In the genomic region with DNA sequence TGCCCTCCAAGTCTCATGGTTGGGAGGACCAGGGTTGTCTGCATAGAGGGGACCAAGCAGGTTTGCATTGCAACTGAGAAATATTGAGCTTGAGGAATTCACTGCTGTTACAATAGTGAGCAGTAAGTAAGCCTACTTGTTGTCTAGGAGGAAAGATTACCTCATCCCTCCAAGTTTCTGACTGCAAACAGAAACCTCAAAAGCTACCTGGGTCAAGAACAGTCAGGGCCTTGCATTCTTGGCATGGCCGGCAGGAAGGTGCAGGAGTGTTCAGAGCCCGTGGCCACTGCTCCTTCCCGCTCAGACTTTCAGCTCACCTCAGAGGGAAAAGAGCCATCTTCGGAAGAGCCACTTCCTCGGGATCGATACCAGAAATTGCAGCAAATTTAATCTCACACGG, we compare ENCODE assay signal across 15 cellular contexts. TPM values are rescaled to one million over a fixed set of nuclear protein-coding genes. Genes with fewer than 3 reads are reported as not detected.
DNase-seq lines count a peak whose midpoint lies in the region; ATAC-seq and TF ChIP-seq lines count a peak whose summit lies in the region.
"Had no signal": no experiment of that assay in that cellular context is flagged by ENCODE, and none has a peak within 500 bp of the region (broad histone marks: within the 10 kb centered on the region; RNA-seq: fewer than 3 reads in every experiment).

No MANE protein-coding gene starts in this region.

- no peak overlapping the region for H3K4me3 Mint-ChIP-seq in stimulated activated memory B cell treated with anti-CD40 and anti-IgM and Interleukin-4, amounts not matched to agents 10 μg/mL and 1 μg/mL and 100 μg/mL, for 72 hours
- H3K4me3 Mint-ChIP-seq: CD8-positive, alpha-beta memory T cell; HFFc6 had no signal

- no peaks in the 10 kb centered on the region for H3K27me3 Mint-ChIP-seq in stimulated activated memory B cell treated with anti-CD40 and anti-IgM and Interleukin-4, amounts not matched to agents 10 μg/mL and 1 μg/mL and 100 μg/mL, for 72 hours

- H3K4me3 ChIP-seq in breast epithelium = no peak overlapping the region
- no peak overlapping the region for H3K4me3 ChIP-seq in fibroblast of the aortic adventitia (ENCODE audit: low read depth, low read length)
- H3K4me3 ChIP-seq: BLaER1 had no signal

- no peaks in the 10 kb centered on the region for H3K4me1 Mint-ChIP-seq in stimulated activated memory B cell treated with anti-CD40 and anti-IgM and Interleukin-4, amounts not matched to agents 10 μg/mL and 1 μg/mL and 100 μg/mL, for 72 hours
- H3K4me1 Mint-ChIP-seq: CD8-positive, alpha-beta memory T cell had no signal

- DNase-seq in T47D (ENCODE audit: low read depth in 1 of 2, low spot score in 1 of 2) (peak; percentile 10 to 30), breast epithelium (ENCODE audit: low spot score in 2 of 2) (no peak), fibroblast of the aortic adventitia (ENCODE audit: low read depth) (peak; percentile 19), renal cortical epithelial cell (ENCODE audit: low read depth) (peak; percentile 4), NK-92 (lab: John Stamatoyannopoulos, UW; ENCODE audit: unreplicated experiment) (no peak), DMS79 treated with DMSO at 0.1 percent for 48 hours (lab: John Stamatoyannopoulos, UW) (no peak)
- DNase-seq: 8988T; AML-193; Caco-2; CD8-positive, alpha-beta memory T cell; GF-D8; HCEC 1CT; HFFc6 had no signal

- no peaks in the 10 kb centered on the region for H3K4me1 ChIP-seq in breast epithelium
- H3K4me1 ChIP-seq: BLaER1, Caco-2 had no signal

- no peak for TF ChIP-seq CTCF in breast epithelium (IDR thresholded peaks at IDR 0.05)
- no peak for TF ChIP-seq CTCF in fibroblast of the aortic adventitia (IDR thresholded peaks at IDR 0.05; ENCODE audit: insufficient read depth, low read length)

- peaks cover 7% of the 10 kb centered on the region for H3K9me3 Mint-ChIP-seq in stimulated activated memory B cell treated with anti-CD40 and anti-IgM and Interleukin-4, amounts not matched to agents 10 μg/mL and 1 μg/mL and 100 μg/mL, for 72 hours

- in situ Hi-C loops in T47D (cut with HindIII; ENCODE audit: low pct_unique_long_range_greater_than_20kb, low sequenced_read_pairs) = no loop called here

- peaks cover 0 to 12% of the 10 kb centered on the region in 2 donors for H3K9me3 ChIP-seq in breast epithelium
- H3K9me3 ChIP-seq: Caco-2 had no signal

- H3K36me3 ChIP-seq in breast epithelium = no peaks in the 10 kb centered on the region
- H3K36me3 ChIP-seq: BLaER1 had no signal

- intact Hi-C loops in breast epithelium (cut with DNase I; ENCODE audit: low total_unique reads) = no loop called here

- no peak overlapping the region for H3K27ac Mint-ChIP-seq in stimulated activated memory B cell treated with anti-CD40 and anti-IgM and Interleukin-4, amounts not matched to agents 10 μg/mL and 1 μg/mL and 100 μg/mL, for 72 hours
- H3K27ac Mint-ChIP-seq: CD8-positive, alpha-beta memory T cell; HFFc6 had no signal

- no peak for TF ChIP-seq POLR2A in breast epithelium (IDR thresholded peaks at IDR 0.05)

- H3K27me3 ChIP-seq in breast epithelium = no peaks in the 10 kb centered on the region
- H3K27me3 ChIP-seq: BLaER1 had no signal

- no peak for ATAC-seq in stimulated activated memory B cell treated with anti-CD40 and anti-IgM and Interleukin-4, amounts not matched to agents 10 μg/mL and 1 μg/mL and 100 μg/mL, for 72 hours

- H3K27ac ChIP-seq in breast epithelium = no peak overlapping the region
- H3K27ac ChIP-seq: BLaER1 had no signal

- no peaks in the 10 kb centered on the region for H3K36me3 Mint-ChIP-seq in stimulated activated memory B cell treated with anti-CD40 and anti-IgM and Interleukin-4, amounts not matched to agents 10 μg/mL and 1 μg/mL and 100 μg/mL, for 72 hours

RNA-seq across cellular contexts. Expression of a gene that starts 46.0 kb away (rescaled TPM):
- 1 to 10 TPM; 2.0 to 4.0 (median 3.4) TPM for total RNA-seq in breast epithelium
- total RNA-seq in fibroblast of the aortic adventitia (ENCODE audit: low replicate concordance) = 53.6 and 85.6 TPM in 2 replicates
- under 0.01 and 6.5 TPM in 2 replicates for total RNA-seq in renal cortical epithelial cell
- total RNA-seq: Caco-2 had no signal

Comparison
In these comparisons a context has a peak if more than half of its experiments do, and no peak if none do; other contexts are left out.
1. DNase-seq: peak in T47D (2 of 2), fibroblast of the aortic adventitia (single experiment) and renal cortical epithelial cell (single experiment); none in breast epithelium (0 of 2), NK-92 (single experiment) and DMS79 treated with DMSO at 0.1 percent for 48 hours (single experiment).